In genomic region chr10:126199221-126199998, GRCh38 we compare ENCODE assay signal across 1 cellular context.
A peak's percentile ranks its signal among the peaks of the same experiment; 100 is the strongest.
TF ChIP-seq lines count a peak whose summit lies in the region.

No MANE protein-coding gene starts in this region.

TF ChIP-seq in K562, 482 proteins besides CTCF, POLR2A, EP300 and RAD21 (continued from another document and continues in another):
- TF ChIP-seq, protein P1, sequence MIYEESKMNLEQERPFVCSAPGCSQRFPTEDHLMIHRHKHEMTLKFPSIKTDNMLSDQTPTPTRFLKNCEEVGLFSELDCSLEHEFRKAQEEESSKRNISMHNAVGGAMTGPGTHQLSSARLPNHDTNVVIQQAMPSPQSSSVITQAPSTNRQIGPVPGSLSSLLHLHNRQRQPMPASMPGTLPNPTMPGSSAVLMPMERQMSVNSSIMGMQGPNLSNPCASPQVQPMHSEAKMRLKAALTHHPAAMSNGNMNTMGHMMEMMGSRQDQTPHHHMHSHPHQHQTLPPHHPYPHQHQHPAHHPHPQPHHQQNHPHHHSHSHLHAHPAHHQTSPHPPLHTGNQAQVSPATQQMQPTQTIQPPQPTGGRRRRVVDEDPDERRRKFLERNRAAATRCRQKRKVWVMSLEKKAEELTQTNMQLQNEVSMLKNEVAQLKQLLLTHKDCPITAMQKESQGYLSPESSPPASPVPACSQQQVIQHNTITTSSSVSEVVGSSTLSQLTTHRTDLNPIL (CRISPR knock-in tag; IDR thresholded peaks at IDR 0.05), result no peak
- no peak for TF ChIP-seq BRF1 (IDR thresholded peaks at IDR 0.05; ENCODE audit: borderline replicate concordance, extremely low read depth, insufficient read length)
- TF ChIP-seq CTCFL (IDR thresholded peaks at IDR 0.05; ENCODE audit: borderline replicate concordance, insufficient read depth, low read depth, low read length, poor library complexity, severe bottlenecking), result no peak
- TF ChIP-seq ZFX (CRISPR knock-in tag; IDR thresholded peaks at IDR 0.05), result no peak
- TF ChIP-seq, protein P2, sequence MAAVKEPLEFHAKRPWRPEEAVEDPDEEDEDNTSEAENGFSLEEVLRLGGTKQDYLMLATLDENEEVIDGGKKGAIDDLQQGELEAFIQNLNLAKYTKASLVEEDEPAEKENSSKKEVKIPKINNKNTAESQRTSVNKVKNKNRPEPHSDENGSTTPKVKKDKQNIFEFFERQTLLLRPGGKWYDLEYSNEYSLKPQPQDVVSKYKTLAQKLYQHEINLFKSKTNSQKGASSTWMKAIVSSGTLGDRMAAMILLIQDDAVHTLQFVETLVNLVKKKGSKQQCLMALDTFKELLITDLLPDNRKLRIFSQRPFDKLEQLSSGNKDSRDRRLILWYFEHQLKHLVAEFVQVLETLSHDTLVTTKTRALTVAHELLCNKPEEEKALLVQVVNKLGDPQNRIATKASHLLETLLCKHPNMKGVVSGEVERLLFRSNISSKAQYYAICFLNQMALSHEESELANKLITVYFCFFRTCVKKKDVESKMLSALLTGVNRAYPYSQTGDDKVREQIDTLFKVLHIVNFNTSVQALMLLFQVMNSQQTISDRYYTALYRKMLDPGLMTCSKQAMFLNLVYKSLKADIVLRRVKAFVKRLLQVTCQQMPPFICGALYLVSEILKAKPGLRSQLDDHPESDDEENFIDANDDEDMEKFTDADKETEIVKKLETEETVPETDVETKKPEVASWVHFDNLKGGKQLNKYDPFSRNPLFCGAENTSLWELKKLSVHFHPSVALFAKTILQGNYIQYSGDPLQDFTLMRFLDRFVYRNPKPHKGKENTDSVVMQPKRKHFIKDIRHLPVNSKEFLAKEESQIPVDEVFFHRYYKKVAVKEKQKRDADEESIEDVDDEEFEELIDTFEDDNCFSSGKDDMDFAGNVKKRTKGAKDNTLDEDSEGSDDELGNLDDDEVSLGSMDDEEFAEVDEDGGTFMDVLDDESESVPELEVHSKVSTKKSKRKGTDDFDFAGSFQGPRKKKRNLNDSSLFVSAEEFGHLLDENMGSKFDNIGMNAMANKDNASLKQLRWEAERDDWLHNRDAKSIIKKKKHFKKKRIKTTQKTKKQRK (IDR thresholded peaks at IDR 0.05; ENCODE audit: borderline replicate concordance, low read depth, low read length), result no peak
- TF ChIP-seq C11orf30 (IDR thresholded peaks at IDR 0.05; ENCODE audit: low read depth), result peak; percentile 87
- TF ChIP-seq ZNF589 (CRISPR knock-in tag; IDR thresholded peaks at IDR 0.05; ENCODE audit: low read depth), result peak; percentile 72; the same call in 1 of the 2 replicates
- no peak for TF ChIP-seq E2F6 (IDR thresholded peaks at IDR 0.05; ENCODE audit: borderline replicate concordance in 1 of 2, extremely low read depth in 1 of 2, insufficient read depth in 1 of 2, insufficient read length in 1 of 2, low read depth in 1 of 2, low read length in 1 of 2, poor library complexity in 1 of 2, severe bottlenecking in 1 of 2)
- peak; percentile 75 for TF ChIP-seq ARID1B (IDR thresholded peaks at IDR 0.05)
- TF ChIP-seq CBX3 (IDR thresholded peaks at IDR 0.05; ENCODE audit: borderline replicate concordance in 1 of 2, low read length in 2 of 2), result peak in 1 of 2 experiments; percentile 54; a peak in 1 of 3 replicates
- TF ChIP-seq NR2C2 (CRISPR knock-in tag; IDR thresholded peaks at IDR 0.05), result no peak
- TF ChIP-seq NR2C2 (tag; IDR thresholded peaks at IDR 0.05), result 0 out of 2 replicates have a peak, but pooled peaks have one; percentile 29
- TF ChIP-seq ZBED1 (IDR thresholded peaks at IDR 0.05), result no peak
- no peak for TF ChIP-seq GTF2A2 (tag; IDR thresholded peaks at IDR 0.05)
- peak; percentile 62 for TF ChIP-seq MEIS2 (IDR thresholded peaks at IDR 0.05; ENCODE audit: partially characterized antibody)
- TF ChIP-seq, protein P3, sequence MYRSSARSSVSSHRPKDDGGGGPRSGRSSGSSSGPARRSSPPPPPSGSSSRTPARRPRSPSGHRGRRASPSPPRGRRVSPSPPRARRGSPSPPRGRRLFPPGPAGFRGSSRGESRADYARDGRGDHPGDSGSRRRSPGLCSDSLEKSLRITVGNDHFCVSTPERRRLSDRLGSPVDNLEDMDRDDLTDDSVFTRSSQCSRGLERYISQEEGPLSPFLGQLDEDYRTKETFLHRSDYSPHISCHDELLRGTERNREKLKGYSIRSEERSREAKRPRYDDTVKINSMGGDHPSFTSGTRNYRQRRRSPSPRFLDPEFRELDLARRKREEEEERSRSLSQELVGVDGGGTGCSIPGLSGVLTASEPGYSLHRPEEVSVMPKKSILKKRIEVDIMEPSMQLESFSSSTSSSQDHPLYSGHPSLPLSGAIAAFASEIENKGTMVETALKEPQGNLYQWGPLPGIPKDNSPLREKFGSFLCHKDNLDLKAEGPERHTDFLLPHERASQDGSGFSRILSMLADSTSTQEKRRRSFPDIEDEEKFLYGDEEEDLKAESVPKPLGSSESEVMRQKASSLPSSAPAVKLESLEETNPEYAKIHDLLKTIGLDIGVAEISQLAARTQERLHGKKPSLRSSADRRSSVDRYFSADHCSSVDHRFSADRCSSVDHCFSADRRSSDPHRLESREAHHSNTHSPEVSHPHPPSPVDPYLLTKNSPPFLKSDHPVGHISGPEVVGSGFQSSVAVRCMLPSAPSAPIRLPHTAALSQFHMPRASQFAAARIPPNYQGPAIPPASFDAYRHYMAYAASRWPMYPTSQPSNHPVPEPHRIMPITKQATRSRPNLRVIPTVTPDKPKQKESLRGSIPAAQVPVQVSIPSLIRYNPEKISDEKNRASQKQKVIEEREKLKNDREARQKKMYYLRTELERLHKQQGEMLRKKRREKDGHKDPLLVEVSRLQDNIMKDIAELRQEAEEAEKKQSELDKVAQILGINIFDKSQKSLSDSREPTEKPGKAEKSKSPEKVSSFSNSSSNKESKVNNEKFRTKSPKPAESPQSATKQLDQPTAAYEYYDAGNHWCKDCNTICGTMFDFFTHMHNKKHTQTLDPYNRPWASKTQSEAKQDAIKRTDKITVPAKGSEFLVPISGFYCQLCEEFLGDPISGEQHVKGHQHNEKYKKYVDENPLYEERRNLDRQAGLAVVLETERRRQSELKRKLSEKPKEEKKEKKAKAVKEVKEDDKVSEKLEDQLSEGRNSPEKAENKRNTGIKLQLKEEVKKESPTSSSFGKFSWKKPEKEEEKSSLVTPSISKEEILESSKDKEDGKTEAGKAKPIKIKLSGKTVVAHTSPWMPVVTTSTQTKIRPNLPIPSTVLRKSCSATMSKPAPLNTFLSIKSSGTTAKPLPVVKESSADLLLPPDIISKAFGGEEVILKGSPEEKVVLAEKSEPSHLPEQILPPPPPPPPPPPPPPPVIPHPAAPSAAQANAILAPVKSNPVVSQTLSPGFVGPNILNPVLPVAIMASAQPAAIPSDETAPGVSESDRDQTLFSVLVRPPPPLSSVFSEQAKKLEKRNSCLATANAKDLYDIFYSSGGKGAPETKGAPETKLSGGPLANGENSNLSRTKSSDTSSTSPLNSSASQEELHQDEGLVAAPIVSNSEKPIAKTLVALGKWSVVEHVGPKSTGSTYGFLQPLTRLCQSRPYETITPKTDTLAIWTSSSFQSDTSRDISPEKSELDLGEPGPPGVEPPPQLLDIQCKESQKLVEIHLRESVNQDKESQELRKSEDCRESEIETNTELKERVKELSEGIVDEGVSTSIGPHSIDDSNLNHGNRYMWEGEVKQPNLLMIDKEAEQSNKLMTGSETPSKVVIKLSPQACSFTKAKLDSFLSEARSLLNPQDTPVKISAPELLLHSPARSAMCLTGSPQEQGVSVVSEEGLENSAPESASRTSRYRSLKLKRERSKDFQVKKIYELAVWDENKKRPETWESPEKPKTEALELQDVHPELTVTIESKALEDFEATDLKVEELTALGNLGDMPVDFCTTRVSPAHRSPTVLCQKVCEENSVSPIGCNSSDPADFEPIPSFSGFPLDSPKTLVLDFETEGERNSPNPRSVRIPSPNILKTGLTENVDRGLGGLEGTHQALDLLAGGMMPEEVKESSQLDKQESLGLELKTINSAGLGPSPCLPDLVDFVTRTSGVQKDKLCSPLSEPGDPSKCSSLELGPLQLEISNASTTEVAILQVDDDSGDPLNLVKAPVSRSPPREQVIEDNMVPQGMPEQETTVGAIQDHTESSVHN (IDR thresholded peaks at IDR 0.05; ENCODE audit: borderline replicate concordance in 1 of 2, low read depth in 1 of 2), result peak in 1 of 2 experiments; percentile 38; a peak in 1 of 4 replicates
- TF ChIP-seq ZBTB26 (CRISPR knock-in tag; IDR thresholded peaks at IDR 0.05), result no peak
- TF ChIP-seq NBN (IDR thresholded peaks at IDR 0.05; ENCODE audit: low read depth), result no peak
- TF ChIP-seq, protein P4, sequence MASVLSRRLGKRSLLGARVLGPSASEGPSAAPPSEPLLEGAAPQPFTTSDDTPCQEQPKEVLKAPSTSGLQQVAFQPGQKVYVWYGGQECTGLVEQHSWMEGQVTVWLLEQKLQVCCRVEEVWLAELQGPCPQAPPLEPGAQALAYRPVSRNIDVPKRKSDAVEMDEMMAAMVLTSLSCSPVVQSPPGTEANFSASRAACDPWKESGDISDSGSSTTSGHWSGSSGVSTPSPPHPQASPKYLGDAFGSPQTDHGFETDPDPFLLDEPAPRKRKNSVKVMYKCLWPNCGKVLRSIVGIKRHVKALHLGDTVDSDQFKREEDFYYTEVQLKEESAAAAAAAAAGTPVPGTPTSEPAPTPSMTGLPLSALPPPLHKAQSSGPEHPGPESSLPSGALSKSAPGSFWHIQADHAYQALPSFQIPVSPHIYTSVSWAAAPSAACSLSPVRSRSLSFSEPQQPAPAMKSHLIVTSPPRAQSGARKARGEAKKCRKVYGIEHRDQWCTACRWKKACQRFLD (CRISPR knock-in tag; IDR thresholded peaks at IDR 0.05), result peak; percentile 84; the same call in 1 of the 2 replicates
- TF ChIP-seq EHMT2 (IDR thresholded peaks at IDR 0.05), result peak; percentile 81
- 0 out of 2 replicates have a peak, but pooled peaks have one; percentile 33 for TF ChIP-seq SMARCE1 (IDR thresholded peaks at IDR 0.05)
- TF ChIP-seq ZNF197 (CRISPR knock-in tag; IDR thresholded peaks at IDR 0.05; ENCODE audit: low read depth), result peak; percentile 77
- peak; percentile 91 for TF ChIP-seq RNF2 (IDR thresholded peaks at IDR 0.05)
- TF ChIP-seq MECOM (CRISPR knock-in tag; IDR thresholded peaks at IDR 0.05), result peak; percentile 77; the same call in 1 of the 2 replicates
- no peak for TF ChIP-seq POU5F1 (IDR thresholded peaks at IDR 0.05; ENCODE audit: borderline replicate concordance, low read depth, low read length, partially characterized antibody)
- peak; percentile 84 for TF ChIP-seq HMBOX1 (IDR thresholded peaks at IDR 0.05)
- TF ChIP-seq ZNF143 (CRISPR knock-in tag; IDR thresholded peaks at IDR 0.05), result peak; percentile 48; the same call in 1 of the 2 replicates
- peak; percentile 98 for TF ChIP-seq MAFG (tag; conservative IDR thresholded peaks at IDR 0.05)
- TF ChIP-seq MBD2 (IDR thresholded peaks at IDR 0.05; ENCODE audit: borderline replicate concordance, low read depth), result peak; percentile 35; the same call in 1 of the 2 replicates
- TF ChIP-seq LEF1 (IDR thresholded peaks at IDR 0.05), result peak; percentile 44; the same call in 1 of the 2 replicates
- no peak for TF ChIP-seq POLR2G (IDR thresholded peaks at IDR 0.05; ENCODE audit: low read depth, low read length)
- TF ChIP-seq, protein P5, sequence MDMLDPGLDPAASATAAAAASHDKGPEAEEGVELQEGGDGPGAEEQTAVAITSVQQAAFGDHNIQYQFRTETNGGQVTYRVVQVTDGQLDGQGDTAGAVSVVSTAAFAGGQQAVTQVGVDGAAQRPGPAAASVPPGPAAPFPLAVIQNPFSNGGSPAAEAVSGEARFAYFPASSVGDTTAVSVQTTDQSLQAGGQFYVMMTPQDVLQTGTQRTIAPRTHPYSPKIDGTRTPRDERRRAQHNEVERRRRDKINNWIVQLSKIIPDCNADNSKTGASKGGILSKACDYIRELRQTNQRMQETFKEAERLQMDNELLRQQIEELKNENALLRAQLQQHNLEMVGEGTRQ (CRISPR knock-in tag; IDR thresholded peaks at IDR 0.05), result peak; percentile 95
- no peak for TF ChIP-seq PTBP1 (IDR thresholded peaks at IDR 0.05; ENCODE audit: low read depth, low read length)
- TF ChIP-seq POLR2H (tag; IDR thresholded peaks at IDR 0.05; ENCODE audit: low read depth), result peak; percentile 62
- peak; percentile 82; the same call in 1 of the 2 replicates for TF ChIP-seq MYNN (IDR thresholded peaks at IDR 0.05)
- TF ChIP-seq MYNN (CRISPR knock-in tag; IDR thresholded peaks at IDR 0.05), result no peak
- no peak for TF ChIP-seq KLF1 (tag; IDR thresholded peaks at IDR 0.05)
- no peak for TF ChIP-seq TAF1 (IDR thresholded peaks at IDR 0.05; ENCODE audit: control insufficient read depth, extremely low read depth, insufficient read depth, low read length, severe bottlenecking)
- TF ChIP-seq STAT5A (IDR thresholded peaks at IDR 0.05; ENCODE audit: borderline replicate concordance, low read length), result 0 out of 2 replicates have a peak, but pooled peaks have one; percentile 33
